Comparison of ENCODE assay signal across 20 cellular contexts in the genomic region with DNA sequence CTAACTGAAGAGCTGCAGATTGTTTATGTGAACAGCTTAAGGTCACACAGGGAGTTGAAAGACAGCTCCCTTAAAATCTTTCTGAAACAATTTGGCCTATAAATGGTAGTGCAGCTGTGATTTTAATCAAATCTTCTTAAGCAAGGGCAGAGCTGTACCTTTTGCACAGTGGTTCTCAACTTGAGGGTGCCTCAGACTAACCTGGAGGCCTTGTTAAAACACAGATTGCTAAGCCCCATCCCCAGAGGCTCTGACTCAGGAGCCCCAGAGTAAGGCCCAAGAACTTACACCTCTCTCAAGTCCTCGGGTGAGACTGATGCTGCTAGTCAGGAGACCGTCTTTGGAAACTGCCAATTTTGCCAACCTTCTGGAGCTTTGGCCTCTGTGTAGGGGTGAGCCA.
"Had no signal": no experiment of that assay in that cellular context is flagged by ENCODE, and none has a peak within 500 bp of the region (broad histone marks: within the 10 kb centered on the region; RNA-seq: fewer than 3 reads in every experiment).

No MANE protein-coding gene starts in this region.

- H3K4me1 ChIP-seq: pancreas had no signal

- H3K27me3 ChIP-seq: pancreas had no signal

- H3K27ac ChIP-seq: pancreas, psoas muscle, thoracic aorta had no signal

- DNase-seq: activated B cell treated with CpG ODN at 0.5 μM for 24 hours; activated CD4-positive, alpha-beta T cell treated with anti-CD3 and anti-CD28 coated beads for 36 hours; activated CD4-positive, alpha-beta T cell treated with anti-CD3 and anti-CD28 coated beads, Interleukin-2, amount 50 U/mL, for 4 hours; activated CD8-positive, alpha-beta memory T cell treated with anti-CD3 and anti-CD28 coated beads, Interleukin-2, amount 50 U/mL, for 48 hours; activated naive CD4-positive, alpha-beta T cell treated with Interleukin-2 at 50 U/mL for 16 hours; activated naive CD8-positive, alpha-beta T cell treated with anti-CD3 and anti-CD28 coated beads, Interleukin-2, amount 10 ng/mL, durations not matched to agents 7 days and 5 days; activated T-cell treated with anti-CD3 and anti-CD28 coated beads, Interleukin-2, amount 50 U/mL, for 4 hours; amniotic stem cell; cortex of kidney; endodermal cell; kidney; pancreas; psoas muscle; right cardiac atrium; stimulated activated CD4-positive, alpha-beta T cell treated with anti-CD3 and anti-CD28 coated beads, Interleukin-1b, Interleukin-23, amount 100 ng/mL, for 48 hours; T1000 had no signal

- H3K4me3 ChIP-seq: lung, pancreas, psoas muscle, thoracic aorta had no signal

- H3K9me3 ChIP-seq: pancreas, psoas muscle, thoracic aorta had no signal

- H3K36me3 ChIP-seq: pancreas, thoracic aorta had no signal

- ATAC-seq: activated CD4-positive, alpha-beta T cell treated with anti-CD3 and anti-CD28 coated beads for 36 hours; activated T-cell treated with anti-CD3 and anti-CD28 coated beads, Interleukin-2, amount 50 U/mL, for 4 hours; left lobe of liver; natural killer cell treated with Interleukin-12 subunit alpha and Interleukin-12 subunit beta and Interleukin-15 and Interleukin-18, amount 100 ng/mL, for 72 hours; pancreas; psoas muscle; right cardiac atrium had no signal
